In genomic region chr20:5642155-5642981, GRCh38 we compare ENCODE assay signal across 12 cellular contexts. TPM values are rescaled to one million over a fixed set of nuclear protein-coding genes. Genes with fewer than 3 reads are reported as not detected.
DNase-seq lines count a peak whose midpoint lies in the region; ATAC-seq, FAIRE-seq and TF ChIP-seq lines count a peak whose summit lies in the region.
"Had no signal": no experiment of that assay in that cellular context is flagged by ENCODE, and none has a peak within 500 bp of the region (broad histone marks: within the 10 kb centered on the region; RNA-seq: fewer than 3 reads in every experiment).

No MANE protein-coding gene starts in this region.

- H3K36me3 ChIP-seq in ACC112 (ENCODE audit: insufficient read depth, low read length) (no peaks in the 10 kb centered on the region), lower lobe of right lung (no peaks in the 10 kb centered on the region)
- H3K36me3 ChIP-seq: ascending aorta, thoracic aorta had no signal

- H3K4me3 ChIP-seq in ACC112 (ENCODE audit: low read depth, low read length) (no peak overlapping the region), astrocyte of the spinal cord (ENCODE audit: low read depth, low read length) (no peak overlapping the region), lower lobe of right lung (no peak overlapping the region)
- H3K4me3 ChIP-seq: ascending aorta, thoracic aorta had no signal

- DNase-seq in astrocyte of the spinal cord (ENCODE audit: low read depth, low spot score) (peak; percentile 51), lower lobe of right lung (peak; percentile 66), T-helper 1 cell (no peak), 8988T (no peak), RCC 7860 (ENCODE audit: low spot score) (no peak)

- peaks cover 38 to 43% (median 38%) of the 10 kb centered on the region in 3 donors for H3K4me1 Mint-ChIP-seq in IgD-negative memory B cell
- H3K4me1 Mint-ChIP-seq: neural crest cell had no signal

- peaks cover 8% of the 10 kb centered on the region for H3K36me3 Mint-ChIP-seq in IgD-negative memory B cell

- H2AFZ ChIP-seq in ACC112 (ENCODE audit: low read length, unreplicated experiment): peak overlapping the region; percentile 62

- H3K4me1 ChIP-seq in ACC112 (ENCODE audit: control insufficient read depth, insufficient read depth, low read length, unreplicated experiment) (peaks cover 12% of the 10 kb centered on the region), lower lobe of right lung (peaks cover 53% of the 10 kb centered on the region)
- H3K4me1 ChIP-seq: ascending aorta had no signal

- H3K27me3 ChIP-seq in ACC112 (ENCODE audit: insufficient read depth, low read length): no peaks in the 10 kb centered on the region
- H3K27me3 ChIP-seq in lower lobe of right lung (ENCODE audit: low read depth): no peaks in the 10 kb centered on the region
- H3K27me3 ChIP-seq: ascending aorta had no signal

- peak; percentile 80 to 88 for ATAC-seq in lower lobe of right lung
- ATAC-seq in GM19467 (IDR thresholded peaks at IDR 0.05; ENCODE audit: unreplicated experiment): no peak

- peak overlapping the region in 3 of 4 donors; percentile 41 to 60 (median 41) for H3K4me3 Mint-ChIP-seq in IgD-negative memory B cell
- H3K4me3 Mint-ChIP-seq: neural crest cell had no signal

- H3K9me3 Mint-ChIP-seq in IgD-negative memory B cell: peaks cover 0 to 4% (median 3%) of the 10 kb centered on the region in 3 donors
- H3K9me3 Mint-ChIP-seq: neural crest cell had no signal

- H3K27me3 Mint-ChIP-seq in IgD-negative memory B cell: no peaks in the 10 kb centered on the region

- intact Hi-C loops in lower lobe of right lung (cut with DNase I): no loop called here

- TF ChIP-seq CTCF in astrocyte of the spinal cord (IDR thresholded peaks at IDR 0.05; ENCODE audit: low read depth, low read length) (no peak), lower lobe of right lung (IDR thresholded peaks at IDR 0.05) (no peak)

- H3K27ac ChIP-seq in ACC112 (ENCODE audit: low read depth, low read length) (peak overlapping the region; percentile 56), lower lobe of right lung (peak overlapping the region; percentile 78)
- H3K27ac ChIP-seq: ascending aorta, RWPE1 had no signal

- H3K9me3 ChIP-seq in lower lobe of right lung: no peaks in the 10 kb centered on the region

- FAIRE-seq in RCC 7860 (lab: Jason Lieb, UNC): no peak

- in situ Hi-C loops in astrocyte of the spinal cord (cut with HindIII; ENCODE audit: low sequenced_read_pairs): no loop called here

- H3K79me2 ChIP-seq in ACC112 (ENCODE audit: control insufficient read depth, insufficient read depth, low read length, unreplicated experiment): no peaks in the 10 kb centered on the region

- H3K27ac Mint-ChIP-seq in IgD-negative memory B cell: peak overlapping the region in 2 of 3 donors; percentile 65 to 81

RNA-seq across cellular contexts. Expression of gene GPCPD1, which starts 31.6 kb away (rescaled TPM):
- 48.0 TPM for polyA plus RNA-seq in IgD-negative memory B cell
- total RNA-seq in lower lobe of right lung: 120 TPM

Comparison
In these comparisons a context has a peak if more than half of its experiments do, and no peak if none do; other contexts are left out.
1. DNase-seq: peak in astrocyte of the spinal cord (single experiment) and lower lobe of right lung (single experiment); none in T-helper 1 cell (0 of 5), 8988T (single experiment) and RCC 7860 (single experiment).